In the genomic region with DNA sequence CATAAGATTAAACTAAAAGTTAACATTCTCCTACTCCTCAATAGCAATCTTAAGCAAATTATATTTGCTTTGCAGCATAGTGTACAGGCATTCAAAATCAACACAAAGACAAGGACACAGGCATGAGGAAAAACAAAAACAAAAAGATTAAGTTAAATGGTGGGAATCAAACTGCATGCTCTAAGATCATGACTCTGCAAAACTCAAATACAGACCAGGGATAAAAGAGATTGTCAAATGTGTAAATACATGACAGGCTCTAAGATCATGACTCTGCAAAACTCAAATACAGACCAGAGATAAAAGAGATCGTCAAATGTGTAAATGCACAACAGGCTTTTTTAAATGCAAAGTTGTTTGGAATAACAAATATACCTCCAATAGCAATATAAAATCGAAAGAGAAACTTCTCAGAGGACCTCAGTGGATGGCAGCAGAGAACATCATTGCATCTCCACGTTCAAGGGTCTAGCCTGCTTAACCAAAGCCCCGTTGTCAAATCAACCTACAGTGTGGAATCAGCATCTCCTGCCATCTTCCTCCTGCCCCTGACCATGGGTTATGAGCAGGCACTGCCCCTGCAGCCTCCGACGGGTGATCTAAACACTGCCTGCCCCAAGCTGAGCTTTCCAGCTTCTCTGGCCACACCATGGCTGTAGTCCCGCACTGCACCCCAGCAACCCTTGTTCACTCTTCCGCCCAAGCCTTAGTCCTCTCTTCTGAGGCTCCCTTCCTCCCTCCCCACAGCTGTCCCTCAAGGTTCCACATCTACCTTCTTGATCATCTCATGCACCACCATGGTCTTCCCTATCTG, we compare ENCODE assay signal across 1 cellular context.
A peak's percentile ranks its signal among the peaks of the same experiment; 100 is the strongest.
TF ChIP-seq lines count a peak whose summit lies in the region.

No MANE protein-coding gene starts in this region.

TF ChIP-seq in HepG2, 621 proteins besides CTCF, POLR2A, EP300 and RAD21 (continued from another document and continues in another):
- TF ChIP-seq, protein P1, sequence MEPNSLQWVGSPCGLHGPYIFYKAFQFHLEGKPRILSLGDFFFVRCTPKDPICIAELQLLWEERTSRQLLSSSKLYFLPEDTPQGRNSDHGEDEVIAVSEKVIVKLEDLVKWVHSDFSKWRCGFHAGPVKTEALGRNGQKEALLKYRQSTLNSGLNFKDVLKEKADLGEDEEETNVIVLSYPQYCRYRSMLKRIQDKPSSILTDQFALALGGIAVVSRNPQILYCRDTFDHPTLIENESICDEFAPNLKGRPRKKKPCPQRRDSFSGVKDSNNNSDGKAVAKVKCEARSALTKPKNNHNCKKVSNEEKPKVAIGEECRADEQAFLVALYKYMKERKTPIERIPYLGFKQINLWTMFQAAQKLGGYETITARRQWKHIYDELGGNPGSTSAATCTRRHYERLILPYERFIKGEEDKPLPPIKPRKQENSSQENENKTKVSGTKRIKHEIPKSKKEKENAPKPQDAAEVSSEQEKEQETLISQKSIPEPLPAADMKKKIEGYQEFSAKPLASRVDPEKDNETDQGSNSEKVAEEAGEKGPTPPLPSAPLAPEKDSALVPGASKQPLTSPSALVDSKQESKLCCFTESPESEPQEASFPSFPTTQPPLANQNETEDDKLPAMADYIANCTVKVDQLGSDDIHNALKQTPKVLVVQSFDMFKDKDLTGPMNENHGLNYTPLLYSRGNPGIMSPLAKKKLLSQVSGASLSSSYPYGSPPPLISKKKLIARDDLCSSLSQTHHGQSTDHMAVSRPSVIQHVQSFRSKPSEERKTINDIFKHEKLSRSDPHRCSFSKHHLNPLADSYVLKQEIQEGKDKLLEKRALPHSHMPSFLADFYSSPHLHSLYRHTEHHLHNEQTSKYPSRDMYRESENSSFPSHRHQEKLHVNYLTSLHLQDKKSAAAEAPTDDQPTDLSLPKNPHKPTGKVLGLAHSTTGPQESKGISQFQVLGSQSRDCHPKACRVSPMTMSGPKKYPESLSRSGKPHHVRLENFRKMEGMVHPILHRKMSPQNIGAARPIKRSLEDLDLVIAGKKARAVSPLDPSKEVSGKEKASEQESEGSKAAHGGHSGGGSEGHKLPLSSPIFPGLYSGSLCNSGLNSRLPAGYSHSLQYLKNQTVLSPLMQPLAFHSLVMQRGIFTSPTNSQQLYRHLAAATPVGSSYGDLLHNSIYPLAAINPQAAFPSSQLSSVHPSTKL (CRISPR knock-in tag; IDR thresholded peaks at IDR 0.05), result 0 out of 2 replicates have a peak, but pooled peaks have one; percentile 24
- TF ChIP-seq, protein P2, sequence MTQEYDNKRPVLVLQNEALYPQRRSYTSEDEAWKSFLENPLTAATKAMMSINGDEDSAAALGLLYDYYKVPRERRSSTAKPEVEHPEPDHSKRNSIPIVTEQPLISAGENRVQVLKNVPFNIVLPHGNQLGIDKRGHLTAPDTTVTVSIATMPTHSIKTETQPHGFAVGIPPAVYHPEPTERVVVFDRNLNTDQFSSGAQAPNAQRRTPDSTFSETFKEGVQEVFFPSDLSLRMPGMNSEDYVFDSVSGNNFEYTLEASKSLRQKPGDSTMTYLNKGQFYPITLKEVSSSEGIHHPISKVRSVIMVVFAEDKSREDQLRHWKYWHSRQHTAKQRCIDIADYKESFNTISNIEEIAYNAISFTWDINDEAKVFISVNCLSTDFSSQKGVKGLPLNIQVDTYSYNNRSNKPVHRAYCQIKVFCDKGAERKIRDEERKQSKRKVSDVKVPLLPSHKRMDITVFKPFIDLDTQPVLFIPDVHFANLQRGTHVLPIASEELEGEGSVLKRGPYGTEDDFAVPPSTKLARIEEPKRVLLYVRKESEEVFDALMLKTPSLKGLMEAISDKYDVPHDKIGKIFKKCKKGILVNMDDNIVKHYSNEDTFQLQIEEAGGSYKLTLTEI (CRISPR knock-in tag; conservative IDR thresholded peaks at IDR 0.05), result no peak
- TF ChIP-seq ARID2 (CRISPR knock-in tag; IDR thresholded peaks at IDR 0.05; ENCODE audit: borderline replicate concordance) (no peak), ZBTB7B (CRISPR knock-in tag; IDR thresholded peaks at IDR 0.05) (no peak), ZNF343 (CRISPR knock-in tag; IDR thresholded peaks at IDR 0.05) (0 out of 2 replicates have a peak, but pooled peaks have one; percentile 13), ZNF468 (CRISPR knock-in tag; IDR thresholded peaks at IDR 0.05) (no peak), ZNF550 (CRISPR knock-in tag; IDR thresholded peaks at IDR 0.05; ENCODE audit: borderline replicate concordance) (no peak), ZNF589 (CRISPR knock-in tag; conservative IDR thresholded peaks at IDR 0.05) (no peak), ZNF326 (CRISPR knock-in tag; IDR thresholded peaks at IDR 0.05; ENCODE audit: borderline replicate concordance) (no peak), ZZZ3 (CRISPR knock-in tag; IDR thresholded peaks at IDR 0.05; ENCODE audit: borderline replicate concordance) (no peak), SMAD1 (CRISPR knock-in tag; IDR thresholded peaks at IDR 0.05; ENCODE audit: borderline replicate concordance, low read depth) (no peak), RBM22 (optimal IDR thresholded peaks at IDR 0.05; ENCODE audit: low read length) (peak; percentile 66), MAF1 (CRISPR knock-in tag; IDR thresholded peaks at IDR 0.05; ENCODE audit: borderline replicate concordance) (no peak), ZNF432 (CRISPR knock-in tag; IDR thresholded peaks at IDR 0.05; ENCODE audit: borderline replicate concordance) (no peak), ZNF232 (CRISPR knock-in tag; IDR thresholded peaks at IDR 0.05; ENCODE audit: borderline replicate concordance) (no peak), HMG20B (CRISPR knock-in tag; conservative IDR thresholded peaks at IDR 0.05) (no peak), BHLHE40 (IDR thresholded peaks at IDR 0.05; ENCODE audit: low read length) (no peak), FOXA3 (CRISPR knock-in tag; IDR thresholded peaks at IDR 0.05) (0 out of 2 replicates have a peak, but pooled peaks have one; percentile 46), ZNF747 (CRISPR knock-in tag; IDR thresholded peaks at IDR 0.05; ENCODE audit: borderline replicate concordance) (no peak), FOXC1 (CRISPR knock-in tag; IDR thresholded peaks at IDR 0.05; ENCODE audit: borderline replicate concordance) (no peak), ZKSCAN5 (CRISPR knock-in tag; IDR thresholded peaks at IDR 0.05) (no peak), RXRB (CRISPR knock-in tag; IDR thresholded peaks at IDR 0.05; ENCODE audit: borderline replicate concordance) (peak; percentile 8; the same call in 1 of the 2 replicates), ZNF180 (CRISPR knock-in tag; IDR thresholded peaks at IDR 0.05; ENCODE audit: borderline replicate concordance, low read depth) (no peak)
- TF ChIP-seq, protein P3, sequence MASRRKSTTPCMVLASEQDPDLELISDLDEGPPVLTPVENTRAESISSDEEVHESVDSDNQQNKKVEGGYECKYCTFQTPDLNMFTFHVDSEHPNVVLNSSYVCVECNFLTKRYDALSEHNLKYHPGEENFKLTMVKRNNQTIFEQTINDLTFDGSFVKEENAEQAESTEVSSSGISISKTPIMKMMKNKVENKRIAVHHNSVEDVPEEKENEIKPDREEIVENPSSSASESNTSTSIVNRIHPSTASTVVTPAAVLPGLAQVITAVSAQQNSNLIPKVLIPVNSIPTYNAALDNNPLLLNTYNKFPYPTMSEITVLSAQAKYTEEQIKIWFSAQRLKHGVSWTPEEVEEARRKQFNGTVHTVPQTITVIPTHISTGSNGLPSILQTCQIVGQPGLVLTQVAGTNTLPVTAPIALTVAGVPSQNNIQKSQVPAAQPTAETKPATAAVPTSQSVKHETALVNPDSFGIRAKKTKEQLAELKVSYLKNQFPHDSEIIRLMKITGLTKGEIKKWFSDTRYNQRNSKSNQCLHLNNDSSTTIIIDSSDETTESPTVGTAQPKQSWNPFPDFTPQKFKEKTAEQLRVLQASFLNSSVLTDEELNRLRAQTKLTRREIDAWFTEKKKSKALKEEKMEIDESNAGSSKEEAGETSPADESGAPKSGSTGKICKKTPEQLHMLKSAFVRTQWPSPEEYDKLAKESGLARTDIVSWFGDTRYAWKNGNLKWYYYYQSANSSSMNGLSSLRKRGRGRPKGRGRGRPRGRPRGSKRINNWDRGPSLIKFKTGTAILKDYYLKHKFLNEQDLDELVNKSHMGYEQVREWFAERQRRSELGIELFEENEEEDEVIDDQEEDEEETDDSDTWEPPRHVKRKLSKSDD (CRISPR knock-in tag; IDR thresholded peaks at IDR 0.05; ENCODE audit: low read depth), result no peak
- TF ChIP-seq, protein P4, sequence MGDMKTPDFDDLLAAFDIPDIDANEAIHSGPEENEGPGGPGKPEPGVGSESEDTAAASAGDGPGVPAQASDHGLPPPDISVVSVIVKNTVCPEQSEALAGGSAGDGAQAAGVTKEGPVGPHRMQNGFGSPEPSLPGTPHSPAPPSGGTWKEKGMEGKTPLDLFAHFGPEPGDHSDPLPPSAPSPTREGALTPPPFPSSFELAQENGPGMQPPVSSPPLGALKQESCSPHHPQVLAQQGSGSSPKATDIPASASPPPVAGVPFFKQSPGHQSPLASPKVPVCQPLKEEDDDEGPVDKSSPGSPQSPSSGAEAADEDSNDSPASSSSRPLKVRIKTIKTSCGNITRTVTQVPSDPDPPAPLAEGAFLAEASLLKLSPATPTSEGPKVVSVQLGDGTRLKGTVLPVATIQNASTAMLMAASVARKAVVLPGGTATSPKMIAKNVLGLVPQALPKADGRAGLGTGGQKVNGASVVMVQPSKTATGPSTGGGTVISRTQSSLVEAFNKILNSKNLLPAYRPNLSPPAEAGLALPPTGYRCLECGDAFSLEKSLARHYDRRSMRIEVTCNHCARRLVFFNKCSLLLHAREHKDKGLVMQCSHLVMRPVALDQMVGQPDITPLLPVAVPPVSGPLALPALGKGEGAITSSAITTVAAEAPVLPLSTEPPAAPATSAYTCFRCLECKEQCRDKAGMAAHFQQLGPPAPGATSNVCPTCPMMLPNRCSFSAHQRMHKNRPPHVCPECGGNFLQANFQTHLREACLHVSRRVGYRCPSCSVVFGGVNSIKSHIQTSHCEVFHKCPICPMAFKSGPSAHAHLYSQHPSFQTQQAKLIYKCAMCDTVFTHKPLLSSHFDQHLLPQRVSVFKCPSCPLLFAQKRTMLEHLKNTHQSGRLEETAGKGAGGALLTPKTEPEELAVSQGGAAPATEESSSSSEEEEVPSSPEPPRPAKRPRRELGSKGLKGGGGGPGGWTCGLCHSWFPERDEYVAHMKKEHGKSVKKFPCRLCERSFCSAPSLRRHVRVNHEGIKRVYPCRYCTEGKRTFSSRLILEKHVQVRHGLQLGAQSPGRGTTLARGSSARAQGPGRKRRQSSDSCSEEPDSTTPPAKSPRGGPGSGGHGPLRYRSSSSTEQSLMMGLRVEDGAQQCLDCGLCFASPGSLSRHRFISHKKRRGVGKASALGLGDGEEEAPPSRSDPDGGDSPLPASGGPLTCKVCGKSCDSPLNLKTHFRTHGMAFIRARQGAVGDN (CRISPR knock-in tag; IDR thresholded peaks at IDR 0.05), result peak; percentile 56
- TF ChIP-seq, protein P5, sequence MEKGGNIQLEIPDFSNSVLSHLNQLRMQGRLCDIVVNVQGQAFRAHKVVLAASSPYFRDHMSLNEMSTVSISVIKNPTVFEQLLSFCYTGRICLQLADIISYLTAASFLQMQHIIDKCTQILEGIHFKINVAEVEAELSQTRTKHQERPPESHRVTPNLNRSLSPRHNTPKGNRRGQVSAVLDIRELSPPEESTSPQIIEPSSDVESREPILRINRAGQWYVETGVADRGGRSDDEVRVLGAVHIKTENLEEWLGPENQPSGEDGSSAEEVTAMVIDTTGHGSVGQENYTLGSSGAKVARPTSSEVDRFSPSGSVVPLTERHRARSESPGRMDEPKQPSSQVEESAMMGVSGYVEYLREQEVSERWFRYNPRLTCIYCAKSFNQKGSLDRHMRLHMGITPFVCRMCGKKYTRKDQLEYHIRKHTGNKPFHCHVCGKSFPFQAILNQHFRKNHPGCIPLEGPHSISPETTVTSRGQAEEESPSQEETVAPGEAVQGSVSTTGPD (CRISPR knock-in tag; IDR thresholded peaks at IDR 0.05), result no peak
- TF ChIP-seq, protein P6, sequence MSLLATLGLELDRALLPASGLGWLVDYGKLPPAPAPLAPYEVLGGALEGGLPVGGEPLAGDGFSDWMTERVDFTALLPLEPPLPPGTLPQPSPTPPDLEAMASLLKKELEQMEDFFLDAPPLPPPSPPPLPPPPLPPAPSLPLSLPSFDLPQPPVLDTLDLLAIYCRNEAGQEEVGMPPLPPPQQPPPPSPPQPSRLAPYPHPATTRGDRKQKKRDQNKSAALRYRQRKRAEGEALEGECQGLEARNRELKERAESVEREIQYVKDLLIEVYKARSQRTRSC (CRISPR knock-in tag; IDR thresholded peaks at IDR 0.05; ENCODE audit: low read depth), result no peak
- TF ChIP-seq, protein P7, sequence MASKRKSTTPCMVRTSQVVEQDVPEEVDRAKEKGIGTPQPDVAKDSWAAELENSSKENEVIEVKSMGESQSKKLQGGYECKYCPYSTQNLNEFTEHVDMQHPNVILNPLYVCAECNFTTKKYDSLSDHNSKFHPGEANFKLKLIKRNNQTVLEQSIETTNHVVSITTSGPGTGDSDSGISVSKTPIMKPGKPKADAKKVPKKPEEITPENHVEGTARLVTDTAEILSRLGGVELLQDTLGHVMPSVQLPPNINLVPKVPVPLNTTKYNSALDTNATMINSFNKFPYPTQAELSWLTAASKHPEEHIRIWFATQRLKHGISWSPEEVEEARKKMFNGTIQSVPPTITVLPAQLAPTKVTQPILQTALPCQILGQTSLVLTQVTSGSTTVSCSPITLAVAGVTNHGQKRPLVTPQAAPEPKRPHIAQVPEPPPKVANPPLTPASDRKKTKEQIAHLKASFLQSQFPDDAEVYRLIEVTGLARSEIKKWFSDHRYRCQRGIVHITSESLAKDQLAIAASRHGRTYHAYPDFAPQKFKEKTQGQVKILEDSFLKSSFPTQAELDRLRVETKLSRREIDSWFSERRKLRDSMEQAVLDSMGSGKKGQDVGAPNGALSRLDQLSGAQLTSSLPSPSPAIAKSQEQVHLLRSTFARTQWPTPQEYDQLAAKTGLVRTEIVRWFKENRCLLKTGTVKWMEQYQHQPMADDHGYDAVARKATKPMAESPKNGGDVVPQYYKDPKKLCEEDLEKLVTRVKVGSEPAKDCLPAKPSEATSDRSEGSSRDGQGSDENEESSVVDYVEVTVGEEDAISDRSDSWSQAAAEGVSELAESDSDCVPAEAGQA (IDR thresholded peaks at IDR 0.05; ENCODE audit: low read depth), result no peak
- TF ChIP-seq, protein P7 (CRISPR knock-in tag; IDR thresholded peaks at IDR 0.05; ENCODE audit: borderline replicate concordance), result no peak
